ENCODE assay signal across 23 cellular contexts in genomic region chr12:21826549-21826940, GRCh38. TPM values are rescaled to one million over a fixed set of nuclear protein-coding genes. Genes with fewer than 3 reads are reported as not detected.
"Had no signal": no experiment of that assay in that cellular context is flagged by ENCODE, and none has a peak within 500 bp of the region (broad histone marks: within the 10 kb centered on the region; RNA-seq: fewer than 3 reads in every experiment).

No MANE protein-coding gene starts in this region.

- H3K4me3 ChIP-seq: coronary artery, hepatocyte, mucosa of descending colon, ovary, skin epidermis, thoracic aorta, transverse colon had no signal

- H3K4me2 ChIP-seq: hepatocyte had no signal

- H3K9me3 ChIP-seq: mucosa of descending colon, ovary, thoracic aorta, transverse colon had no signal

- H3K27me3 ChIP-seq: hepatocyte, ovary, transverse colon had no signal

- H2AFZ ChIP-seq: hepatocyte had no signal

- ATAC-seq: left cardiac atrium; mucosa of descending colon; naive thymus-derived CD8-positive, alpha-beta T cell; sciatic nerve; stimulated activated naive B cell treated with anti-CD40 and anti-IgM and Interleukin-4, amounts not matched to agents 10 μg/mL and 1 μg/mL and 100 μg/mL, for 72 hours; stimulated activated naive CD8-positive, alpha-beta T cell treated with anti-CD3 and anti-CD28 coated beads, Interleukin-15, amount 100 ng/mL, for 72 hours had no signal

- H3K27ac ChIP-seq: coronary artery, hepatocyte, skin epidermis, thoracic aorta had no signal

- H3K36me3 ChIP-seq: ovary, thoracic aorta, transverse colon had no signal

- DNase-seq: central memory CD4-positive, alpha-beta T cell; effector CD4-positive, alpha-beta T cell; endodermal cell; kidney; left cardiac atrium; mammary epithelial cell; mucosa of descending colon; naive thymus-derived CD8-positive, alpha-beta T cell; nucleus accumbens; ovary; stimulated activated CD4-positive, alpha-beta T cell treated with anti-CD3 and anti-CD28 coated beads, Interleukin-2, amount 100 ng/mL, for 24 hours; stimulated activated CD4-positive, alpha-beta T cell treated with anti-CD3 and anti-CD28 coated beads, Interleukin-4, amount 100 ng/mL, for 4 hours; stimulated activated naive B cell treated with anti-CD40 and anti-IgM and Interleukin-4, amounts not matched to agents 10 μg/mL and 1 μg/mL and 100 μg/mL, for 72 hours; stimulated activated naive CD8-positive, alpha-beta T cell treated with anti-CD3 and anti-CD28 coated beads, Interleukin-15, amount 100 ng/mL, for 72 hours; substantia nigra; transverse colon had no signal

- H3K79me2 ChIP-seq: hepatocyte had no signal

RNA-seq across cellular contexts. Expression of gene KCNJ8, which starts 52.0 kb away (rescaled TPM):
- total RNA-seq: dermis microvascular lymphatic vessel endothelial cell; endothelial cell of umbilical vein; mammary epithelial cell; naive thymus-derived CD8-positive, alpha-beta T cell had no signal
- polyA plus RNA-seq: endothelial cell of umbilical vein; mammary epithelial cell; naive thymus-derived CD8-positive, alpha-beta T cell had no signal
